16 cellular contexts compared by ENCODE assay signal in genomic region chr6:168603234-168603633, GRCh38.
"Had no signal": no experiment of that assay in that cellular context is flagged by ENCODE, and none has a peak within 500 bp of the region (broad histone marks: within the 10 kb centered on the region; RNA-seq: fewer than 3 reads in every experiment).

No MANE protein-coding gene starts in this region.

- H3K4me3 Mint-ChIP-seq: memory B cell, mesothelial cell of epicardium, natural killer cell, neural crest cell had no signal

- DNase-seq: effector memory CD4-positive, alpha-beta T cell; gastrocnemius medialis; left lung; natural killer cell; small intestine; stimulated activated CD4-positive, alpha-beta T cell treated with anti-CD3 and anti-CD28 coated beads, Interleukin-12 subunit alpha, Interleukin-12 subunit beta, amount 100 ng/mL, for 4 hours; stimulated activated naive CD4-positive, alpha-beta T cell; stomach; thyroid gland; upper lobe of left lung; uterus had no signal

- H3K36me3 Mint-ChIP-seq: memory B cell, mesothelial cell of epicardium, natural killer cell had no signal

- H3K9me3 Mint-ChIP-seq: mesothelial cell of epicardium, neural crest cell had no signal

- H3K27ac Mint-ChIP-seq: memory B cell, mesothelial cell of epicardium, natural killer cell had no signal

- ATAC-seq: esophagus mucosa, gastrocnemius medialis, left lung, sciatic nerve had no signal
